33 cellular contexts compared by ENCODE assay signal in genomic region chr13:101779147-101779546, GRCh38.
"Had no signal": no experiment of that assay in that cellular context is flagged by ENCODE, and none has a peak within 500 bp of the region (broad histone marks: within the 10 kb centered on the region; RNA-seq: fewer than 3 reads in every experiment).

No MANE protein-coding gene starts in this region.

- ATAC-seq: naive thymus-derived CD8-positive, alpha-beta T cell; natural killer cell treated with Interleukin-12 subunit alpha and Interleukin-12 subunit beta and Interleukin-15 and Interleukin-18, amount 100 ng/mL, for 72 hours; psoas muscle; right cardiac atrium; sciatic nerve; stimulated activated memory B cell treated with anti-CD40 and anti-IgM and Interleukin-4, amounts not matched to agents 10 μg/mL and 1 μg/mL and 100 μg/mL, for 72 hours; stimulated activated naive CD8-positive, alpha-beta T cell treated with anti-CD3 and anti-CD28 coated beads, Interleukin-15, amount 100 ng/mL, for 72 hours; stimulated activated naive CD8-positive, alpha-beta T cell treated with anti-CD3 and anti-CD28 coated beads, Interleukin-15, Interleukin-2, amounts not matched to agents 100 U/mL and 50 U/mL, for 24 hours had no signal

- H3K4me1 Mint-ChIP-seq: naive thymus-derived CD8-positive, alpha-beta T cell; nephron progenitor cell; neural crest cell; stimulated activated memory B cell treated with anti-CD40 and anti-IgM and Interleukin-4, amounts not matched to agents 10 μg/mL and 1 μg/mL and 100 μg/mL, for 72 hours; stimulated activated naive CD8-positive, alpha-beta T cell treated with anti-CD3 and anti-CD28 coated beads, Interleukin-15, amount 100 ng/mL, for 72 hours had no signal

- H3K4me1 ChIP-seq: parathyroid adenoma, psoas muscle, spleen, suprapubic skin, testis, tibial nerve, upper lobe of left lung, vagina had no signal

- H3K36me3 ChIP-seq: neutrophil, ovary, spleen, suprapubic skin, tibial nerve, upper lobe of left lung, vagina had no signal

- H3K27me3 Mint-ChIP-seq: stimulated activated memory B cell treated with anti-CD40 and anti-IgM and Interleukin-4, amounts not matched to agents 10 μg/mL and 1 μg/mL and 100 μg/mL, for 72 hours had no signal

- H3K9ac ChIP-seq: parathyroid adenoma had no signal

- H3K9me3 Mint-ChIP-seq: nephron progenitor cell, neural crest cell had no signal

- H3K4me3 Mint-ChIP-seq: naive thymus-derived CD8-positive, alpha-beta T cell; natural killer cell treated with Interleukin-12 subunit alpha and Interleukin-12 subunit beta and Interleukin-15 and Interleukin-18, amount 100 ng/mL, for 72 hours; nephron progenitor cell; neural crest cell; stimulated activated memory B cell treated with anti-CD40 and anti-IgM and Interleukin-4, amounts not matched to agents 10 μg/mL and 1 μg/mL and 100 μg/mL, for 72 hours; stimulated activated naive CD8-positive, alpha-beta T cell treated with anti-CD3 and anti-CD28 coated beads, Interleukin-15, amount 100 ng/mL, for 72 hours had no signal

- H3K4me3 ChIP-seq: ovary, psoas muscle, skin epidermis, smooth muscle cell, spleen, suprapubic skin, testis, tibial nerve, upper lobe of left lung, vagina had no signal

- H2AFZ ChIP-seq: parathyroid adenoma had no signal

- H3K36me3 Mint-ChIP-seq: naive thymus-derived CD8-positive, alpha-beta T cell; natural killer cell treated with Interleukin-12 subunit alpha and Interleukin-12 subunit beta and Interleukin-15 and Interleukin-18, amount 100 ng/mL, for 72 hours; stimulated activated memory B cell treated with anti-CD40 and anti-IgM and Interleukin-4, amounts not matched to agents 10 μg/mL and 1 μg/mL and 100 μg/mL, for 72 hours had no signal

- H3K9me3 ChIP-seq: neutrophil, ovary, psoas muscle, spleen, suprapubic skin, testis, tibial nerve, upper lobe of left lung, vagina had no signal

- H3K27ac ChIP-seq: neutrophil, ovary, parathyroid adenoma, psoas muscle, skin epidermis, spleen, suprapubic skin, testis, tibial nerve, upper lobe of left lung, vagina had no signal

- FAIRE-seq: urothelium cell line had no signal

- DNase-seq: naive thymus-derived CD8-positive, alpha-beta T cell; nephron progenitor cell; nucleus accumbens; ovary; posterior cingulate gyrus; psoas muscle; right cardiac atrium; spleen; stimulated activated CD4-positive, alpha-beta T cell treated with anti-CD3 and anti-CD28 coated beads, Interleukin-12 subunit alpha, Interleukin-12 subunit beta, amount 100 ng/mL, for 4 hours; stimulated activated CD4-positive, alpha-beta T cell treated with anti-CD3 and anti-CD28 coated beads, Interleukin-1b, Interleukin-23, amount 100 ng/mL, for 48 hours; stimulated activated CD4-positive, alpha-beta T cell treated with anti-CD3 and anti-CD28 coated beads, Interleukin-4, amount 100 ng/mL, for 1 hour; stimulated activated CD4-positive, alpha-beta T cell treated with anti-CD3 and anti-CD28 coated beads, Interleukin-4, amount 100 ng/mL, for 4 hours; stimulated activated CD8-positive, alpha-beta memory T cell treated with anti-CD3 and anti-CD28 coated beads, Interleukin-4, amount 100 ng/mL, for 48 hours; stimulated activated naive CD4-positive, alpha-beta T cell; stimulated activated naive CD8-positive, alpha-beta T cell treated with anti-CD3 and anti-CD28 coated beads, Interleukin-15, amount 100 ng/mL, for 72 hours; stimulated activated naive CD8-positive, alpha-beta T cell treated with anti-CD3 and anti-CD28 coated beads, Interleukin-15, Interleukin-2, amounts not matched to agents 100 U/mL and 50 U/mL, for 24 hours; substantia nigra; testis; trophoblast cell; upper lobe of left lung had no signal

- H3K27me3 ChIP-seq: neutrophil, ovary, spleen, suprapubic skin, testis, tibial nerve, upper lobe of left lung, vagina had no signal

- H3K27ac Mint-ChIP-seq: naive thymus-derived CD8-positive, alpha-beta T cell; natural killer cell treated with Interleukin-12 subunit alpha and Interleukin-12 subunit beta and Interleukin-15 and Interleukin-18, amount 100 ng/mL, for 72 hours; nephron progenitor cell; progenitor cell of endocrine pancreas; stimulated activated memory B cell treated with anti-CD40 and anti-IgM and Interleukin-4, amounts not matched to agents 10 μg/mL and 1 μg/mL and 100 μg/mL, for 72 hours; stimulated activated naive CD8-positive, alpha-beta T cell treated with anti-CD3 and anti-CD28 coated beads, Interleukin-15, amount 100 ng/mL, for 72 hours had no signal

- H3K4me2 ChIP-seq: smooth muscle cell had no signal

- H3K79me2 ChIP-seq: parathyroid adenoma had no signal
